Comparison of ENCODE assay signal across 1 cellular context in the genomic region with DNA sequence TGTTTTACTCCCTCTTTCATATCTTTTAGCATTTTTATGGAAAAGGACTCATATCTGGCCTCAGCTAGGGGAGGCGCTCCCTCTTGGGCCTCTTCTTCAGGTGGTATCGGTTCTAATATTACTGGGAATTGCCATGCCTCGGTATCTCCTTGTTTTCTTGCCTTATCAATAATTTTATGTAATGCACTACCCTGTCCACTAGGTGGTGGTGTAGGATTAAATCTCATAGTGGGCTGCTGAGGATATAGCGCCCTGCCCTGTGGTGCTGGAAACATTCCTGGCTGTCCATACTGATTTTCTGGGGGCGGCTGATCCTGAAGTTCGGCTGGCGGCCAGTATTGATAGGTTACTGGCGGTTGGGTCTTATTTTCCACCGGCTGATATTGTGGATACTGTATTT.
TF ChIP-seq lines count a peak whose summit lies in the region.

No MANE protein-coding gene starts in this region.

TF ChIP-seq in SK-N-SH, 30 proteins besides CTCF, POLR2A, EP300 and RAD21 (continued from another document):
- TF ChIP-seq, protein P1, sequence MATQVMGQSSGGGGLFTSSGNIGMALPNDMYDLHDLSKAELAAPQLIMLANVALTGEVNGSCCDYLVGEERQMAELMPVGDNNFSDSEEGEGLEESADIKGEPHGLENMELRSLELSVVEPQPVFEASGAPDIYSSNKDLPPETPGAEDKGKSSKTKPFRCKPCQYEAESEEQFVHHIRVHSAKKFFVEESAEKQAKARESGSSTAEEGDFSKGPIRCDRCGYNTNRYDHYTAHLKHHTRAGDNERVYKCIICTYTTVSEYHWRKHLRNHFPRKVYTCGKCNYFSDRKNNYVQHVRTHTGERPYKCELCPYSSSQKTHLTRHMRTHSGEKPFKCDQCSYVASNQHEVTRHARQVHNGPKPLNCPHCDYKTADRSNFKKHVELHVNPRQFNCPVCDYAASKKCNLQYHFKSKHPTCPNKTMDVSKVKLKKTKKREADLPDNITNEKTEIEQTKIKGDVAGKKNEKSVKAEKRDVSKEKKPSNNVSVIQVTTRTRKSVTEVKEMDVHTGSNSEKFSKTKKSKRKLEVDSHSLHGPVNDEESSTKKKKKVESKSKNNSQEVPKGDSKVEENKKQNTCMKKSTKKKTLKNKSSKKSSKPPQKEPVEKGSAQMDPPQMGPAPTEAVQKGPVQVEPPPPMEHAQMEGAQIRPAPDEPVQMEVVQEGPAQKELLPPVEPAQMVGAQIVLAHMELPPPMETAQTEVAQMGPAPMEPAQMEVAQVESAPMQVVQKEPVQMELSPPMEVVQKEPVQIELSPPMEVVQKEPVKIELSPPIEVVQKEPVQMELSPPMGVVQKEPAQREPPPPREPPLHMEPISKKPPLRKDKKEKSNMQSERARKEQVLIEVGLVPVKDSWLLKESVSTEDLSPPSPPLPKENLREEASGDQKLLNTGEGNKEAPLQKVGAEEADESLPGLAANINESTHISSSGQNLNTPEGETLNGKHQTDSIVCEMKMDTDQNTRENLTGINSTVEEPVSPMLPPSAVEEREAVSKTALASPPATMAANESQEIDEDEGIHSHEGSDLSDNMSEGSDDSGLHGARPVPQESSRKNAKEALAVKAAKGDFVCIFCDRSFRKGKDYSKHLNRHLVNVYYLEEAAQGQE (IDR thresholded peaks at IDR 0.05; ENCODE audit: low read depth, low read length) = no peak
- no peak for TF ChIP-seq POLR2AphosphoS5 (IDR thresholded peaks at IDR 0.05; ENCODE audit: low read depth, low read length)
- TF ChIP-seq, protein P2, sequence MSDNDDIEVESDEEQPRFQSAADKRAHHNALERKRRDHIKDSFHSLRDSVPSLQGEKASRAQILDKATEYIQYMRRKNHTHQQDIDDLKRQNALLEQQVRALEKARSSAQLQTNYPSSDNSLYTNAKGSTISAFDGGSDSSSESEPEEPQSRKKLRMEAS (IDR thresholded peaks at IDR 0.05; ENCODE audit: low read depth) = no peak
- no peak for TF ChIP-seq MXI1 (IDR thresholded peaks at IDR 0.05; ENCODE audit: low read depth, low read length)
- TF ChIP-seq, protein P3, sequence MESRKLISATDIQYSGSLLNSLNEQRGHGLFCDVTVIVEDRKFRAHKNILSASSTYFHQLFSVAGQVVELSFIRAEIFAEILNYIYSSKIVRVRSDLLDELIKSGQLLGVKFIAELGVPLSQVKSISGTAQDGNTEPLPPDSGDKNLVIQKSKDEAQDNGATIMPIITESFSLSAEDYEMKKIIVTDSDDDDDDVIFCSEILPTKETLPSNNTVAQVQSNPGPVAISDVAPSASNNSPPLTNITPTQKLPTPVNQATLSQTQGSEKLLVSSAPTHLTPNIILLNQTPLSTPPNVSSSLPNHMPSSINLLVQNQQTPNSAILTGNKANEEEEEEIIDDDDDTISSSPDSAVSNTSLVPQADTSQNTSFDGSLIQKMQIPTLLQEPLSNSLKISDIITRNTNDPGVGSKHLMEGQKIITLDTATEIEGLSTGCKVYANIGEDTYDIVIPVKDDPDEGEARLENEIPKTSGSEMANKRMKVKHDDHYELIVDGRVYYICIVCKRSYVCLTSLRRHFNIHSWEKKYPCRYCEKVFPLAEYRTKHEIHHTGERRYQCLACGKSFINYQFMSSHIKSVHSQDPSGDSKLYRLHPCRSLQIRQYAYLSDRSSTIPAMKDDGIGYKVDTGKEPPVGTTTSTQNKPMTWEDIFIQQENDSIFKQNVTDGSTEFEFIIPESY (IDR thresholded peaks at IDR 0.05; ENCODE audit: borderline replicate concordance, low read depth) = no peak
- no peak for TF ChIP-seq CHD2 (IDR thresholded peaks at IDR 0.05; ENCODE audit: low read length, partially characterized antibody)
- TF ChIP-seq NRF1 (IDR thresholded peaks at IDR 0.05; ENCODE audit: low read depth, low read length) = no peak
- TF ChIP-seq FOSL2 (IDR thresholded peaks at IDR 0.05; ENCODE audit: borderline replicate concordance, low read depth) = no peak
- no peak for TF ChIP-seq NFIC (IDR thresholded peaks at IDR 0.05; ENCODE audit: borderline replicate concordance)
- no peak for TF ChIP-seq YY1 (IDR thresholded peaks at IDR 0.05; ENCODE audit: low read depth)
- no peak for TF ChIP-seq ELF1 (IDR thresholded peaks at IDR 0.05)
- TF ChIP-seq, protein P4, sequence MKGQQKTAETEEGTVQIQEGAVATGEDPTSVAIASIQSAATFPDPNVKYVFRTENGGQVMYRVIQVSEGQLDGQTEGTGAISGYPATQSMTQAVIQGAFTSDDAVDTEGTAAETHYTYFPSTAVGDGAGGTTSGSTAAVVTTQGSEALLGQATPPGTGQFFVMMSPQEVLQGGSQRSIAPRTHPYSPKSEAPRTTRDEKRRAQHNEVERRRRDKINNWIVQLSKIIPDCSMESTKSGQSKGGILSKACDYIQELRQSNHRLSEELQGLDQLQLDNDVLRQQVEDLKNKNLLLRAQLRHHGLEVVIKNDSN (IDR thresholded peaks at IDR 0.05; ENCODE audit: borderline replicate concordance, low read depth) = no peak
- TF ChIP-seq FOXM1 (IDR thresholded peaks at IDR 0.05; ENCODE audit: low read depth) = no peak
TF ChIP-seq in SK-N-SH: peak in this region for 0.
